15 cellular contexts compared by ENCODE assay signal in genomic region chr2:127053731-127054603, GRCh38. TPM values are rescaled to one million over a fixed set of nuclear protein-coding genes. Genes with fewer than 3 reads are reported as not detected.
A peak's percentile ranks its signal among the peaks of the same experiment; 100 is the strongest.
DNase-seq lines count a peak whose midpoint lies in the region; ATAC-seq, FAIRE-seq and TF ChIP-seq lines count a peak whose summit lies in the region.
"Had no signal": no experiment of that assay in that cellular context is flagged by ENCODE, and none has a peak within 500 bp of the region (broad histone marks: within the 10 kb centered on the region; RNA-seq: fewer than 3 reads in every experiment).

No MANE protein-coding gene starts in this region.

- no peaks in the 10 kb centered on the region for H3K27me3 ChIP-seq in trophoblast cell (ENCODE audit: insufficient read depth, low read length)
- H3K27me3 ChIP-seq: upper lobe of left lung had no signal

- no peak for ATAC-seq in activated naive CD8-positive, alpha-beta T cell treated with anti-CD3 and anti-CD28 coated beads, Interleukin-2, amount 50 U/mL, for 24 hours
- peak; percentile 60 for ATAC-seq in mucosa of descending colon
- ATAC-seq in GM21717 (IDR thresholded peaks at IDR 0.05; ENCODE audit: unreplicated experiment), result no peak
- ATAC-seq: esophagus mucosa had no signal

- no peak overlapping the region for H4K91ac ChIP-seq in trophoblast cell (ENCODE audit: low read depth, low read length)

- no peak overlapping the region for H2AFZ ChIP-seq in trophoblast cell (ENCODE audit: insufficient read depth, low read length, poor library complexity)

- no peak for DNase-seq in activated naive CD8-positive, alpha-beta T cell treated with anti-CD3 and anti-CD28 coated beads for 36 hours
- no peak for DNase-seq in activated naive CD8-positive, alpha-beta T cell treated with anti-CD3 and anti-CD28 coated beads, Interleukin-2, amount 50 U/mL, for 24 hours
- DNase-seq in endothelial cell (ENCODE audit: low spot score), result no peak
- DNase-seq in mucosa of descending colon, result peak; percentile 42 to 72 (median 64)
- no peak for DNase-seq in urothelium cell line (ENCODE audit: low spot score)
- DNase-seq in trophoblast cell, result no peak
- DNase-seq in NCI-H1930 (lab: John Stamatoyannopoulos, UW), result no peak
- DNase-seq: DMS79, NCI-H1694, SHP77 had no signal

- no peak overlapping the region for H3K27ac Mint-ChIP-seq in activated naive CD8-positive, alpha-beta T cell treated with anti-CD3 and anti-CD28 coated beads for 36 hours
- H3K27ac Mint-ChIP-seq in activated naive CD8-positive, alpha-beta T cell treated with anti-CD3 and anti-CD28 coated beads, Interleukin-2, amount 50 U/mL, for 24 hours, result no peak overlapping the region
- peak overlapping the region; percentile 43 for H3K27ac Mint-ChIP-seq in endothelial cell (ENCODE audit: unreplicated experiment)

- H3K9ac ChIP-seq in trophoblast cell (ENCODE audit: low read length), result no peak overlapping the region

- no peak overlapping the region for H4K8ac ChIP-seq in trophoblast cell (ENCODE audit: low read depth, low read length)

- H3K9me3 Mint-ChIP-seq in activated naive CD8-positive, alpha-beta T cell treated with anti-CD3 and anti-CD28 coated beads for 36 hours, result no peaks in the 10 kb centered on the region
- no peaks in the 10 kb centered on the region for H3K9me3 Mint-ChIP-seq in activated naive CD8-positive, alpha-beta T cell treated with anti-CD3 and anti-CD28 coated beads, Interleukin-2, amount 50 U/mL, for 24 hours
- no peaks in the 10 kb centered on the region for H3K9me3 Mint-ChIP-seq in endothelial cell (ENCODE audit: unreplicated experiment)

- H3K4me1 ChIP-seq in mucosa of descending colon (ENCODE audit: low read depth) (peaks cover 14% of the 10 kb centered on the region), trophoblast cell (ENCODE audit: control insufficient read depth in 1 of 2, insufficient read depth in 2 of 2, low read length in 2 of 2) (no peaks in the 10 kb centered on the region)

- no peak overlapping the region for H3K27ac ChIP-seq in trophoblast cell (ENCODE audit: low read depth, low read length)
- H3K27ac ChIP-seq: upper lobe of left lung had no signal

- no peak overlapping the region for H3K4ac ChIP-seq in trophoblast cell (ENCODE audit: low read depth, low read length)

- no peak overlapping the region for H3K14ac ChIP-seq in trophoblast cell (ENCODE audit: low read length)

- H3K79me2 ChIP-seq in trophoblast cell (ENCODE audit: control insufficient read depth, insufficient read depth, low read length, poor library complexity), result no peaks in the 10 kb centered on the region

- H3K36me3 Mint-ChIP-seq in activated naive CD8-positive, alpha-beta T cell treated with anti-CD3 and anti-CD28 coated beads for 36 hours, result peaks cover 3% of the 10 kb centered on the region
- peaks cover 3% of the 10 kb centered on the region for H3K36me3 Mint-ChIP-seq in activated naive CD8-positive, alpha-beta T cell treated with anti-CD3 and anti-CD28 coated beads, Interleukin-2, amount 50 U/mL, for 24 hours (ENCODE audit: low read depth)
- H3K36me3 Mint-ChIP-seq in endothelial cell (ENCODE audit: low read depth, unreplicated experiment), result peaks cover 23% of the 10 kb centered on the region
- H3K36me3 Mint-ChIP-seq: activated naive CD8-positive, alpha-beta T cell had no signal

- no peak overlapping the region for H2BK12ac ChIP-seq in trophoblast cell (ENCODE audit: low read length)

- H3K36me3 ChIP-seq in mucosa of descending colon (ENCODE audit: low read depth), result no peaks in the 10 kb centered on the region
- no peaks in the 10 kb centered on the region for H3K36me3 ChIP-seq in trophoblast cell (ENCODE audit: control insufficient read depth in 1 of 2, insufficient read depth in 2 of 2, low read length in 2 of 2)

- TF ChIP-seq CTCF in endothelial cell (IDR thresholded peaks at IDR 0.05; ENCODE audit: unreplicated experiment) (no peak), mucosa of descending colon (IDR thresholded peaks at IDR 0.05) (no peak)

- H3K9me3 ChIP-seq in mucosa of descending colon, result no peaks in the 10 kb centered on the region
- H3K9me3 ChIP-seq in trophoblast cell (ENCODE audit: insufficient read depth, low read depth, low read length), result no peaks in the 10 kb centered on the region
- H3K9me3 ChIP-seq: upper lobe of left lung had no signal

- H3K4me3 ChIP-seq in mucosa of descending colon (no peak overlapping the region), trophoblast cell (ENCODE audit: low read depth, low read length) (no peak overlapping the region)
- H3K4me3 ChIP-seq: upper lobe of left lung had no signal

- peak; percentile 68 for FAIRE-seq in urothelium cell line (lab: Jason Lieb, UNC)
- FAIRE-seq: colon had no signal

- no peaks in the 10 kb centered on the region for H3K27me3 Mint-ChIP-seq in activated naive CD8-positive, alpha-beta T cell treated with anti-CD3 and anti-CD28 coated beads for 36 hours
- H3K27me3 Mint-ChIP-seq in activated naive CD8-positive, alpha-beta T cell treated with anti-CD3 and anti-CD28 coated beads, Interleukin-2, amount 50 U/mL, for 24 hours, result no peaks in the 10 kb centered on the region
- peaks cover 26% of the 10 kb centered on the region for H3K27me3 Mint-ChIP-seq in endothelial cell (ENCODE audit: unreplicated experiment)
- H3K27me3 Mint-ChIP-seq: activated naive CD8-positive, alpha-beta T cell had no signal

- no peak overlapping the region for H4K12ac ChIP-seq in trophoblast cell (ENCODE audit: low read depth, low read length)

- intact Hi-C loops in mucosa of descending colon (cut with DNase I, micrococcal nuclease), result no loop called here

- no peak overlapping the region for H3K23ac ChIP-seq in trophoblast cell (ENCODE audit: low read length)

- no peaks in the 10 kb centered on the region for H3K79me1 ChIP-seq in trophoblast cell (ENCODE audit: low read length)

- H3K4me3 Mint-ChIP-seq in activated naive CD8-positive, alpha-beta T cell treated with anti-CD3 and anti-CD28 coated beads for 36 hours, result peak overlapping the region; percentile 10
- no peak overlapping the region for H3K4me3 Mint-ChIP-seq in activated naive CD8-positive, alpha-beta T cell treated with anti-CD3 and anti-CD28 coated beads, Interleukin-2, amount 50 U/mL, for 24 hours
- peak overlapping the region; percentile 56 for H3K4me3 Mint-ChIP-seq in endothelial cell (ENCODE audit: unreplicated experiment)
- H3K4me3 Mint-ChIP-seq: activated naive CD8-positive, alpha-beta T cell had no signal

- H3K4me1 Mint-ChIP-seq in activated naive CD8-positive, alpha-beta T cell treated with anti-CD3 and anti-CD28 coated beads for 36 hours, result peaks cover 3% of the 10 kb centered on the region
- H3K4me1 Mint-ChIP-seq in activated naive CD8-positive, alpha-beta T cell treated with anti-CD3 and anti-CD28 coated beads, Interleukin-2, amount 50 U/mL, for 24 hours, result no peaks in the 10 kb centered on the region
- peaks cover 16% of the 10 kb centered on the region for H3K4me1 Mint-ChIP-seq in endothelial cell (ENCODE audit: unreplicated experiment)

- WGBS in trophoblast cell (ENCODE audit: extremely low coverage, insufficient coverage, insufficient read length), result no CpG with 5 or more reads among the region's 33 CpGs

- no peak overlapping the region for H2BK120ac ChIP-seq in trophoblast cell (ENCODE audit: insufficient read depth, low read length, poor library complexity)

- no peak overlapping the region for H2BK5ac ChIP-seq in trophoblast cell (ENCODE audit: low read depth, low read length, poor library complexity)

- H3K4me2 ChIP-seq in trophoblast cell (ENCODE audit: low read length), result no peak overlapping the region

- H2AK5ac ChIP-seq in trophoblast cell (ENCODE audit: low read length), result no peak overlapping the region

- H3K18ac ChIP-seq in trophoblast cell (ENCODE audit: low read length), result no peak overlapping the region

RNA-seq across cellular contexts. Expression of gene BIN1, which starts 53.0 kb away (rescaled TPM):
- total RNA-seq in activated naive CD8-positive, alpha-beta T cell treated with anti-CD3 and anti-CD28 coated beads for 36 hours, result 100 to 1,000 TPM in 1 of 2 experiments, 10 to 100 TPM in 1; 98.8 to 101 TPM
- 182 TPM for total RNA-seq in endothelial cell (ENCODE audit: unreplicated experiment)
- total RNA-seq in mucosa of descending colon, result 10 to 100 TPM; 37.6 to 65.7 (median 46.3) TPM
- 6.7 and 7.6 TPM in 2 replicates for polyA plus RNA-seq in trophoblast cell (2013)

Comparison
In these comparisons a context has a peak if more than half of its experiments do, and no peak if none do; other contexts are left out.
1. DNase-seq: peak in mucosa of descending colon (3 of 3); none in activated naive CD8-positive, alpha-beta T cell treated with anti-CD3 and anti-CD28 coated beads for 36 hours (single experiment), activated naive CD8-positive, alpha-beta T cell treated with anti-CD3 and anti-CD28 coated beads, Interleukin-2, amount 50 U/mL, for 24 hours (single experiment), endothelial cell (single experiment), urothelium cell line (single experiment), trophoblast cell (0 of 2) and NCI-H1930 (0 of 2).